ENCODE assay signal across 18 cellular contexts in the genomic region with DNA sequence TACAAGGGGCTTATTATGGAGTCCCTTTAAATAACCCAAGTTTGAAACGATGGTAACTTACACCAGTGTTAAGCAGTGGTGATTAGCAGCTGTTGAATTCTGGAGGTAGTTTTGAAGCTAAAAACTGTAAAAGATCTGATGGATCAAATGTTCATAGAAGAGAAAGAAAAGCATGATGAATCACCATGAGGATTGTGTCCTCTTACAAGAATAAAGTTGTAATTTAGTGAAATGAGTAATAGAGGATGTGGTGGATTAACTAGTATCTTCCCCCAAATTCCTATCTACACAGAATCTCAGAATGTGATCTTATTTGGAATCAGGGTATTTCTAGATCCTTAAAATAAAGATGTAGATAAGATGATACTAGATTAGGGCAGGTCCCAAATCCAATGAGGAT.
"Had no signal": no experiment of that assay in that cellular context is flagged by ENCODE, and none has a peak within 500 bp of the region (broad histone marks: within the 10 kb centered on the region; RNA-seq: fewer than 3 reads in every experiment).

No MANE protein-coding gene starts in this region.

- H3K27me3 Mint-ChIP-seq: activated CD4-positive, alpha-beta memory T cell treated with anti-CD3 and anti-CD28 coated beads for 36 hours; activated CD4-positive, alpha-beta T cell treated with anti-CD3 and anti-CD28 coated beads for 36 hours; activated naive CD4-positive, alpha-beta T cell treated with anti-CD3 and anti-CD28 coated beads, Interleukin-2, amount 50 U/mL, for 24 hours; activated T-cell treated with anti-CD3 and anti-CD28 coated beads, Interleukin-2, amount 50 U/mL, for 24 hours; memory B cell had no signal

- DNase-seq: activated CD4-positive, alpha-beta memory T cell treated with anti-CD3 and anti-CD28 coated beads for 36 hours; activated CD4-positive, alpha-beta T cell treated with anti-CD3 and anti-CD28 coated beads for 36 hours; activated effector memory CD4-positive, alpha-beta T cell treated with Interleukin-2 at 50 U/mL for 16 hours; activated T-cell treated with anti-CD3 and anti-CD28 coated beads, Interleukin-2, amount 50 U/mL, for 24 hours; glutamatergic neuron; hypothalamus; left ventricle myocardium superior; mucosa of descending colon; naive thymus-derived CD8-positive, alpha-beta T cell; posterior cingulate gyrus; spleen; stomach; T1000; upper lobe of right lung had no signal

- H3K27ac Mint-ChIP-seq: activated CD4-positive, alpha-beta memory T cell treated with anti-CD3 and anti-CD28 coated beads for 36 hours; activated CD4-positive, alpha-beta T cell treated with anti-CD3 and anti-CD28 coated beads for 36 hours; activated naive CD4-positive, alpha-beta T cell treated with anti-CD3 and anti-CD28 coated beads, Interleukin-2, amount 50 U/mL, for 24 hours; activated T-cell treated with anti-CD3 and anti-CD28 coated beads, Interleukin-2, amount 50 U/mL, for 24 hours; memory B cell; naive thymus-derived CD8-positive, alpha-beta T cell had no signal

- H3K4me1 ChIP-seq: right atrium auricular region, stomach, upper lobe of right lung had no signal

- H3K4me3 ChIP-seq: mucosa of descending colon, right atrium auricular region, spleen, stomach, thoracic aorta, upper lobe of right lung had no signal

- H3K36me3 Mint-ChIP-seq: activated CD4-positive, alpha-beta memory T cell treated with anti-CD3 and anti-CD28 coated beads for 36 hours; activated naive CD4-positive, alpha-beta T cell treated with anti-CD3 and anti-CD28 coated beads, Interleukin-2, amount 50 U/mL, for 24 hours; memory B cell; naive thymus-derived CD8-positive, alpha-beta T cell had no signal

- H3K4me1 Mint-ChIP-seq: activated CD4-positive, alpha-beta T cell treated with anti-CD3 and anti-CD28 coated beads for 36 hours; activated naive CD4-positive, alpha-beta T cell treated with anti-CD3 and anti-CD28 coated beads, Interleukin-2, amount 50 U/mL, for 24 hours had no signal

- H3K36me3 ChIP-seq: right atrium auricular region, spleen, stomach, thoracic aorta, upper lobe of right lung had no signal

- H3K4me3 Mint-ChIP-seq: activated CD4-positive, alpha-beta memory T cell treated with anti-CD3 and anti-CD28 coated beads for 36 hours; activated CD4-positive, alpha-beta T cell treated with anti-CD3 and anti-CD28 coated beads for 36 hours; activated naive CD4-positive, alpha-beta T cell treated with anti-CD3 and anti-CD28 coated beads, Interleukin-2, amount 50 U/mL, for 24 hours; activated T-cell treated with anti-CD3 and anti-CD28 coated beads, Interleukin-2, amount 50 U/mL, for 24 hours; memory B cell; naive thymus-derived CD8-positive, alpha-beta T cell had no signal

- H3K9me3 Mint-ChIP-seq: activated CD4-positive, alpha-beta memory T cell treated with anti-CD3 and anti-CD28 coated beads for 36 hours; activated naive CD4-positive, alpha-beta T cell treated with anti-CD3 and anti-CD28 coated beads, Interleukin-2, amount 50 U/mL, for 24 hours; activated T-cell treated with anti-CD3 and anti-CD28 coated beads, Interleukin-2, amount 50 U/mL, for 24 hours; memory B cell had no signal

- H3K27ac ChIP-seq: right atrium auricular region, spleen, stomach, thoracic aorta, upper lobe of right lung had no signal

- H3K9me3 ChIP-seq: mucosa of descending colon, right atrium auricular region, spleen, stomach, thoracic aorta, upper lobe of right lung had no signal

- ATAC-seq: activated CD4-positive, alpha-beta T cell treated with anti-CD3 and anti-CD28 coated beads for 36 hours; left ventricle myocardium superior; mucosa of descending colon; naive thymus-derived CD8-positive, alpha-beta T cell; upper lobe of right lung had no signal

- H3K27me3 ChIP-seq: right atrium auricular region, spleen, stomach, upper lobe of right lung had no signal
